In genomic region chr3:178325330-178325729, GRCh38 we compare ENCODE assay signal across 9 cellular contexts.
DNase-seq lines count a peak whose midpoint lies in the region; ATAC-seq and TF ChIP-seq lines count a peak whose summit lies in the region.
"Had no signal": no experiment of that assay in that cellular context is flagged by ENCODE, and none has a peak within 500 bp of the region (broad histone marks: within the 10 kb centered on the region; RNA-seq: fewer than 3 reads in every experiment).

No MANE protein-coding gene starts in this region.

- H3K27ac ChIP-seq in heart left ventricle (peak overlapping the region in 5 of 12 donors; percentile 14 to 41 (median 32)), uterus (peak overlapping the region; percentile 18 to 39)

- H3K4me3 ChIP-seq in heart left ventricle: no peak overlapping the region
- no peak overlapping the region for H3K4me3 ChIP-seq in uterus

- CTCF ChIA-PET in activated naive CD4-positive, alpha-beta T cell treated with anti-CD3 and anti-CD28 coated beads for 36 hours (lab: Charles Lee): no interaction called here

- TF ChIP-seq CTCF in heart left ventricle (IDR thresholded peaks at IDR 0.05): peak; percentile 18 to 66 (median 48)
- peak; percentile 43 to 62 (median 54) for TF ChIP-seq CTCF in uterus (IDR thresholded peaks at IDR 0.05)

- no peaks in the 10 kb centered on the region for H3K4me1 Mint-ChIP-seq in effector memory CD8-positive, alpha-beta T cell (ENCODE audit: low read depth in 2 of 2)
- no peaks in the 10 kb centered on the region for H3K4me1 Mint-ChIP-seq in activated naive CD4-positive, alpha-beta T cell treated with anti-CD3 and anti-CD28 coated beads for 36 hours (ENCODE audit: low read depth)

- ATAC-seq in heart left ventricle (no peak), Right ventricle myocardium superior (ENCODE audit: poor library complexity) (no peak), GM19455 (IDR thresholded peaks at IDR 0.05; ENCODE audit: unreplicated experiment) (no peak)
- ATAC-seq in effector memory CD8-positive, alpha-beta T cell (replicated peaks): no peak

- H3K27me3 ChIP-seq in heart left ventricle: no peaks in the 10 kb centered on the region
- no peaks in the 10 kb centered on the region for H3K27me3 ChIP-seq in uterus

- H3K27ac Mint-ChIP-seq in effector memory CD8-positive, alpha-beta T cell: no peak overlapping the region
- no peak overlapping the region for H3K27ac Mint-ChIP-seq in activated naive CD4-positive, alpha-beta T cell treated with anti-CD3 and anti-CD28 coated beads for 36 hours

- WGBS in heart left ventricle, 4 donors: 1 to 9% (median 7%) methylated on average over 1 of the region's 1 CpG

- DNase-seq in heart left ventricle (no peak), Right ventricle myocardium superior (no peak), SK-N-DZ (ENCODE audit: low spot score) (peak; percentile 38), glomerular visceral epithelial cell (ENCODE audit: extremely low spot score) (peak; percentile 13), uterus (no peak)
- DNase-seq in effector memory CD8-positive, alpha-beta T cell: no peak
- DNase-seq in activated naive CD4-positive, alpha-beta T cell treated with anti-CD3 and anti-CD28 coated beads for 36 hours: no peak
- DNase-seq: NCI-H774 had no signal

- TF ChIP-seq POLR2A in heart left ventricle (IDR thresholded peaks at IDR 0.05) (no peak), uterus (IDR thresholded peaks at IDR 0.05) (no peak)

- H3K9me3 Mint-ChIP-seq in effector memory CD8-positive, alpha-beta T cell: no peaks in the 10 kb centered on the region
- no peaks in the 10 kb centered on the region for H3K9me3 Mint-ChIP-seq in activated naive CD4-positive, alpha-beta T cell treated with anti-CD3 and anti-CD28 coated beads for 36 hours

- no peak overlapping the region for H3K4me3 Mint-ChIP-seq in effector memory CD8-positive, alpha-beta T cell
- no peak overlapping the region for H3K4me3 Mint-ChIP-seq in activated naive CD4-positive, alpha-beta T cell treated with anti-CD3 and anti-CD28 coated beads for 36 hours

- H3K9me3 ChIP-seq in heart left ventricle (no peaks in the 10 kb centered on the region), uterus (no peaks in the 10 kb centered on the region)

- intact Hi-C loops in heart left ventricle (cut with DNase I): loop anchor here (2.0 to 10.0 kb wide), 14 partner anchors 501 to 1281 kb away; partner anchors contain the start of gene TBL1XR1 (in 4 of the 10)
- intact Hi-C loops in Right ventricle myocardium superior (cut with DNase I): no loop called here
- intact Hi-C loops in uterus (cut with DNase I; ENCODE audit: low total_unique reads): no loop called here
- intact Hi-C loops in activated naive CD4-positive, alpha-beta T cell treated with anti-CD3 and anti-CD28 coated beads for 36 hours (cut with micrococcal nuclease): loop anchor here (5.0 kb wide), 1 partner anchor 1273 kb away; no protein-coding TSS in a partner anchor

- H3K4me1 ChIP-seq in heart left ventricle (peaks cover 0 to 32% (median 19%) of the 10 kb centered on the region in 12 donors), uterus (no peaks in the 10 kb centered on the region)

- H3K36me3 ChIP-seq in heart left ventricle: no peaks in the 10 kb centered on the region
- H3K36me3 ChIP-seq in uterus: no peaks in the 10 kb centered on the region

- H3K27me3 Mint-ChIP-seq in effector memory CD8-positive, alpha-beta T cell: no peaks in the 10 kb centered on the region
- no peaks in the 10 kb centered on the region for H3K27me3 Mint-ChIP-seq in activated naive CD4-positive, alpha-beta T cell treated with anti-CD3 and anti-CD28 coated beads for 36 hours (ENCODE audit: low read depth)

- no peaks in the 10 kb centered on the region for H3K36me3 Mint-ChIP-seq in effector memory CD8-positive, alpha-beta T cell (ENCODE audit: insufficient read depth)
- H3K36me3 Mint-ChIP-seq in activated naive CD4-positive, alpha-beta T cell treated with anti-CD3 and anti-CD28 coated beads for 36 hours (ENCODE audit: low read depth): no peaks in the 10 kb centered on the region

Comparison
In these comparisons a context has a peak if more than half of its experiments do, and no peak if none do; other contexts are left out.
1. intact Hi-C loops: an anchor here in heart left ventricle (2.0 to 10.0 kb wide) and activated naive CD4-positive, alpha-beta T cell treated with anti-CD3 and anti-CD28 coated beads for 36 hours (5.0 kb wide); none called in Right ventricle myocardium superior and uterus.
2. DNase-seq: peak in SK-N-DZ (single experiment) and glomerular visceral epithelial cell (single experiment); none in heart left ventricle (0 of 5), Right ventricle myocardium superior (single experiment), uterus (0 of 2), effector memory CD8-positive, alpha-beta T cell (0 of 3) and activated naive CD4-positive, alpha-beta T cell treated with anti-CD3 and anti-CD28 coated beads for 36 hours (single experiment).